In genomic region chr1:173302366-173302765, GRCh38 we compare ENCODE assay signal across 28 cellular contexts.
"Had no signal": no experiment of that assay in that cellular context is flagged by ENCODE, and none has a peak within 500 bp of the region (broad histone marks: within the 10 kb centered on the region; RNA-seq: fewer than 3 reads in every experiment).

No MANE protein-coding gene starts in this region.

- H3K27ac Mint-ChIP-seq: memory B cell; naive thymus-derived CD4-positive, alpha-beta T cell; nephron; type B pancreatic cell had no signal

- DNase-seq: dermis blood vessel endothelial cell; effector memory CD4-positive, alpha-beta T cell; foreskin fibroblast; gastrocnemius medialis; head of caudate nucleus; kidney; midbrain; naive thymus-derived CD4-positive, alpha-beta T cell; nucleus accumbens; stimulated activated CD4-positive, alpha-beta T cell treated with anti-CD3 and anti-CD28 coated beads, Interleukin-12 subunit alpha, Interleukin-12 subunit beta, amount 100 ng/mL, for 4 hours; stimulated activated CD4-positive, alpha-beta T cell treated with anti-CD3 and anti-CD28 coated beads, Interleukin-1b, Interleukin-23, amount 100 ng/mL, for 48 hours; stimulated activated CD4-positive, alpha-beta T cell treated with anti-CD3 and anti-CD28 coated beads, Interleukin-4, amount 100 ng/mL, for 1 hour; stimulated activated CD8-positive, alpha-beta memory T cell treated with anti-CD3 and anti-CD28 coated beads, Interleukin-4, amount 100 ng/mL, for 48 hours; stimulated activated naive CD8-positive, alpha-beta T cell treated with anti-CD3 and anti-CD28 coated beads, Interleukin-15, Interleukin-2, amounts not matched to agents 100 U/mL and 50 U/mL, for 24 hours; substantia nigra; testis; tibial artery had no signal

- H3K36me3 Mint-ChIP-seq: type B pancreatic cell had no signal

- H3K4me1 ChIP-seq: gastrocnemius medialis, prostate gland, right atrium auricular region, testis, tibial artery had no signal

- H3K9me3 ChIP-seq: gastrocnemius medialis, prostate gland, right atrium auricular region, testis, tibial artery had no signal

- H3K4me3 ChIP-seq: coronary artery, gastrocnemius medialis, lung, prostate gland, right atrium auricular region, smooth muscle cell, testis, tibial artery had no signal

- H3K27ac ChIP-seq: coronary artery, gastrocnemius medialis, prostate gland, right atrium auricular region, testis, tibial artery had no signal

- H3K27me3 Mint-ChIP-seq: memory B cell, type B pancreatic cell had no signal

- H3K4me1 Mint-ChIP-seq: nephron had no signal

- FAIRE-seq: endometrium, kidney had no signal

- H3K9me3 Mint-ChIP-seq: naive thymus-derived CD4-positive, alpha-beta T cell; nephron; type B pancreatic cell had no signal

- H3K36me3 ChIP-seq: gastrocnemius medialis, prostate gland, right atrium auricular region, tibial artery had no signal

- H3K4me3 Mint-ChIP-seq: memory B cell; naive thymus-derived CD4-positive, alpha-beta T cell; nephron; type B pancreatic cell had no signal

- H3K27me3 ChIP-seq: gastrocnemius medialis, right atrium auricular region, testis, tibial artery had no signal

- ATAC-seq: gastrocnemius medialis; left lobe of liver; naive thymus-derived CD4-positive, alpha-beta T cell; sciatic nerve; stimulated activated naive CD8-positive, alpha-beta T cell treated with anti-CD3 and anti-CD28 coated beads, Interleukin-15, Interleukin-2, amounts not matched to agents 100 U/mL and 50 U/mL, for 24 hours had no signal
